ENCODE assay signal across 21 cellular contexts in the genomic region with DNA sequence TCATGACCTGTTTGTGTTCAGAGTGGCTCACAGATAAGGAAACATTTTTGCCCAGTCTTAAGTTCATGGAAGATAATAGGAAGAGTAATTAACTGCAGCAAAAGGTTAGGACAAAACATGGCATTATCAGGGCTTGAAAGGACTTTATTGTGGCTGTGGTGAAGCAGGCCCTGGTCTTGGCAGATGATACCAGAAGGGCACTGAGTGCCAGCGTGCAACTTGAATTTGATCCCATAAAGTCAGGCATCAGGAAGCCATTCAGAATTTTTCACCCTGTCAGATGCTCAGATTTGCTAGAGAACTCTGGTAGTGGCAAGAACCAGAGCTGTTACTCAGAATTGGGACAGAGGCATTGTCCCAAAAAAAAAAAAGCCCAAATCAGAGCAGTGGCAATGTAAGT. TPM values are rescaled to one million over a fixed set of nuclear protein-coding genes. Genes with fewer than 3 reads are reported as not detected.
A peak's percentile ranks its signal among the peaks of the same experiment; 100 is the strongest.
DNase-seq lines count a peak whose midpoint lies in the region; ATAC-seq and TF ChIP-seq lines count a peak whose summit lies in the region.
"Had no signal": no experiment of that assay in that cellular context is flagged by ENCODE, and none has a peak within 500 bp of the region (broad histone marks: within the 10 kb centered on the region; RNA-seq: fewer than 3 reads in every experiment).

No MANE protein-coding gene starts in this region.

- H3K36me3 ChIP-seq in thyroid gland: peaks cover 22 to 36% of the 10 kb centered on the region in 2 donors

- no peak for TF ChIP-seq CTCF in thyroid gland (IDR thresholded peaks at IDR 0.05)
- no peak for TF ChIP-seq CTCF in natural killer cell (IDR thresholded peaks at IDR 0.05)

- WGBS in thyroid gland, 2 donors: 94 to 100% methylated on average over 1 of the region's 1 CpG

- no peak for TF ChIP-seq POLR2A in thyroid gland (IDR thresholded peaks at IDR 0.05)

- intact Hi-C loops in thyroid gland (cut with DNase I) (no loop called here), natural killer cell (cut with micrococcal nuclease) (no loop called here)

- H3K27me3 Mint-ChIP-seq in activated T-cell treated with anti-CD3 and anti-CD28 coated beads, Interleukin-2, amount 50 U/mL, for 72 hours (ENCODE audit: low read depth): no peaks in the 10 kb centered on the region
- no peaks in the 10 kb centered on the region for H3K27me3 Mint-ChIP-seq in memory B cell
- H3K27me3 Mint-ChIP-seq in natural killer cell (ENCODE audit: low read depth in 2 of 2): no peaks in the 10 kb centered on the region
- H3K27me3 Mint-ChIP-seq: activated naive CD8-positive, alpha-beta T cell; naive thymus-derived CD4-positive, alpha-beta T cell; stimulated activated naive CD8-positive, alpha-beta T cell treated with anti-CD3 and anti-CD28 coated beads, Interleukin-15, Interleukin-2, amounts not matched to agents 100 ng/mL and 50 ng/mL, for 24 hours had no signal

- ATAC-seq in activated T-cell treated with anti-CD3 and anti-CD28 coated beads, Interleukin-2, amount 50 U/mL, for 72 hours (replicated peaks in 1 of 2): no peak
- ATAC-seq in memory B cell (ENCODE audit: low read depth) (no peak), natural killer cell (no peak)
- ATAC-seq: activated CD8-positive, alpha-beta T cell treated with anti-CD3 and anti-CD28 coated beads, Interleukin-2, amount 10 ng/mL, durations not matched to agents 7 days and 5 days; naive thymus-derived CD4-positive, alpha-beta T cell; SK-N-SH treated with all-trans-retinoic acid at 6 μM for 48 hours had no signal

- H3K27me3 ChIP-seq in thyroid gland: no peaks in the 10 kb centered on the region
- H3K27me3 ChIP-seq: Peyer's patch had no signal

- H3K4me1 ChIP-seq in thyroid gland: peaks cover 8 to 9% of the 10 kb centered on the region in 2 donors
- H3K4me1 ChIP-seq: parathyroid adenoma had no signal

- H3K36me3 Mint-ChIP-seq in activated T-cell treated with anti-CD3 and anti-CD28 coated beads, Interleukin-2, amount 50 U/mL, for 72 hours (ENCODE audit: insufficient read depth in 2 of 2): peaks cover 0 to 3% of the 10 kb centered on the region in 2 donors
- H3K36me3 Mint-ChIP-seq in memory B cell (peaks cover 12% of the 10 kb centered on the region), natural killer cell (no peaks in the 10 kb centered on the region)

- no peaks in the 10 kb centered on the region for H3K4me1 Mint-ChIP-seq in activated T-cell treated with anti-CD3 and anti-CD28 coated beads, Interleukin-2, amount 50 U/mL, for 72 hours (ENCODE audit: low read depth)
- H3K4me1 Mint-ChIP-seq in memory B cell (no peaks in the 10 kb centered on the region), natural killer cell (no peaks in the 10 kb centered on the region)
- H3K4me1 Mint-ChIP-seq: naive thymus-derived CD4-positive, alpha-beta T cell had no signal

- H3K27ac ChIP-seq in cingulate gyrus (ENCODE audit: low read depth, low read length): peak overlapping the region; percentile 81
- no peak overlapping the region for H3K27ac ChIP-seq in substantia nigra (ENCODE audit: low read depth, low read length, poor library complexity, severe bottlenecking)
- no peak overlapping the region for H3K27ac ChIP-seq in thyroid gland
- H3K27ac ChIP-seq: 22Rv1, parathyroid adenoma had no signal

- H3K4me3 ChIP-seq in thyroid gland (replicated peaks in 1 of 3): no peak overlapping the region
- H3K4me3 ChIP-seq: Peyer's patch had no signal

- DNase-seq in activated T-cell treated with anti-CD3 and anti-CD28 coated beads, Interleukin-2, amount 50 U/mL, for 72 hours: no peak
- DNase-seq in activated T-cell treated with anti-CD3 and anti-CD28 coated beads for 4 hours (no peak), memory B cell (ENCODE audit: low spot score in 2 of 2) (no peak), substantia nigra (lab: John Stamatoyannopoulos, UW) (peak in 38 of 49 donors; percentile 1 to 59 (median 18)), DMS114 treated with DMSO at 0.1 percent for 48 hours (lab: John Stamatoyannopoulos, UW; ENCODE audit: unreplicated experiment) (no peak), thyroid gland (no peak), natural killer cell (no peak)
- DNase-seq: activated CD8-positive, alpha-beta T cell treated with anti-CD3 and anti-CD28 coated beads, Interleukin-2, amount 10 ng/mL, durations not matched to agents 7 days and 5 days; EL; Kasumi-1; mesenchymal stem cell; naive thymus-derived CD4-positive, alpha-beta T cell; NCI-H1048; NCI-H1930; Peyer's patch had no signal

- H3K9me3 Mint-ChIP-seq in activated T-cell treated with anti-CD3 and anti-CD28 coated beads, Interleukin-2, amount 50 U/mL, for 72 hours: no peaks in the 10 kb centered on the region
- H3K9me3 Mint-ChIP-seq in memory B cell: no peaks in the 10 kb centered on the region
- no peaks in the 10 kb centered on the region for H3K9me3 Mint-ChIP-seq in natural killer cell
- H3K9me3 Mint-ChIP-seq: naive thymus-derived CD4-positive, alpha-beta T cell; stimulated activated naive CD8-positive, alpha-beta T cell treated with anti-CD3 and anti-CD28 coated beads, Interleukin-15, Interleukin-2, amounts not matched to agents 100 ng/mL and 50 ng/mL, for 24 hours had no signal

- H3K9me3 ChIP-seq in thyroid gland: no peaks in the 10 kb centered on the region
- H3K9me3 ChIP-seq: Peyer's patch had no signal

- H3K4me3 Mint-ChIP-seq in activated T-cell treated with anti-CD3 and anti-CD28 coated beads, Interleukin-2, amount 50 U/mL, for 72 hours: no peak overlapping the region
- H3K4me3 Mint-ChIP-seq in memory B cell: no peak overlapping the region
- H3K4me3 Mint-ChIP-seq in natural killer cell: no peak overlapping the region
- H3K4me3 Mint-ChIP-seq: activated CD8-positive, alpha-beta T cell treated with anti-CD3 and anti-CD28 coated beads, Interleukin-2, amount 10 ng/mL, durations not matched to agents 7 days and 5 days; activated naive CD8-positive, alpha-beta T cell; naive thymus-derived CD4-positive, alpha-beta T cell; stimulated activated naive CD8-positive, alpha-beta T cell treated with anti-CD3 and anti-CD28 coated beads, Interleukin-15, Interleukin-2, amounts not matched to agents 100 ng/mL and 50 ng/mL, for 24 hours had no signal

- H3K27ac Mint-ChIP-seq in activated T-cell treated with anti-CD3 and anti-CD28 coated beads, Interleukin-2, amount 50 U/mL, for 72 hours: peak overlapping the region; percentile 18
- H3K27ac Mint-ChIP-seq in memory B cell: peak overlapping the region; percentile 73
- peak overlapping the region in 1 of 2 donors; percentile 21 for H3K27ac Mint-ChIP-seq in natural killer cell
- H3K27ac Mint-ChIP-seq: activated CD8-positive, alpha-beta T cell treated with anti-CD3 and anti-CD28 coated beads, Interleukin-2, amount 10 ng/mL, durations not matched to agents 7 days and 5 days; stimulated activated naive CD8-positive, alpha-beta T cell treated with anti-CD3 and anti-CD28 coated beads, Interleukin-15, Interleukin-2, amounts not matched to agents 100 ng/mL and 50 ng/mL, for 24 hours had no signal

RNA-seq across cellular contexts. Expression of gene COG7, which starts 11.2 kb away (rescaled TPM):
- total RNA-seq in activated T-cell treated with anti-CD3 and anti-CD28 coated beads, Interleukin-2, amount 50 U/mL, for 72 hours: 10 to 100 TPM; 23.6 to 24.3 TPM
- total RNA-seq in thyroid gland: 10 to 100 TPM; 27.5 to 35.1 (median 30.8) TPM
- total RNA-seq in natural killer cell: 10 to 100 TPM; 18.4 to 26.6 (median 20.3) TPM

RNA-seq across cellular contexts. Expression of gene GGA2, which starts 46.1 kb away (rescaled TPM):
- 10 to 100 TPM; 85.5 to 86.6 TPM for total RNA-seq in activated T-cell treated with anti-CD3 and anti-CD28 coated beads, Interleukin-2, amount 50 U/mL, for 72 hours
- total RNA-seq in thyroid gland (100 to 1,000 TPM; 103 to 190 (median 159) TPM), natural killer cell (100 to 1,000 TPM; 129 to 134 (median 131) TPM)

Comparison
In these comparisons a context has a peak if more than half of its experiments do, and no peak if none do; other contexts are left out.
1. DNase-seq: peak in substantia nigra (38 of 49); none in activated T-cell treated with anti-CD3 and anti-CD28 coated beads, Interleukin-2, amount 50 U/mL, for 72 hours (0 of 2), activated T-cell treated with anti-CD3 and anti-CD28 coated beads for 4 hours (single experiment), memory B cell (0 of 2), DMS114 treated with DMSO at 0.1 percent for 48 hours (single experiment), thyroid gland (0 of 2) and natural killer cell (single experiment).